ENCODE assay signal across 31 cellular contexts in genomic region chr6:113539202-113539601, GRCh38.
DNase-seq lines count a peak whose midpoint lies in the region; ATAC-seq, FAIRE-seq and TF ChIP-seq lines count a peak whose summit lies in the region.
"Had no signal": no experiment of that assay in that cellular context is flagged by ENCODE, and none has a peak within 500 bp of the region (broad histone marks: within the 10 kb centered on the region; RNA-seq: fewer than 3 reads in every experiment).

No MANE protein-coding gene starts in this region.

- H3K56ac ChIP-seq in H9 (ENCODE audit: insufficient read length, low read depth, low read length), result no peak overlapping the region

- FAIRE-seq in astrocyte (lab: Jason Lieb, UNC), result peak; percentile 55
- FAIRE-seq: bronchial epithelial cell had no signal

- H3K4me3 Mint-ChIP-seq in H9 (no peak overlapping the region), astrocyte (ENCODE audit: unreplicated experiment) (no peak overlapping the region)
- H3K4me3 Mint-ChIP-seq: activated CD4-positive, alpha-beta T cell treated with anti-CD3 and anti-CD28 coated beads, Interleukin-2, amount 10 ng/mL, durations not matched to agents 24 days and 14 days; activated naive CD8-positive, alpha-beta T cell treated with anti-CD3 and anti-CD28 coated beads, Interleukin-2, amount 50 U/mL, for 24 hours; activated T-cell treated with anti-CD3 and anti-CD28 coated beads, Interleukin-2, amount 50 U/mL, for 24 hours; stimulated activated naive B cell treated with anti-CD40 and anti-IgM and Interleukin-4, amounts not matched to agents 10 μg/mL and 1 μg/mL and 100 μg/mL, for 72 hours had no signal

- intact Hi-C loops in breast epithelium (cut with DNase I; ENCODE audit: low total_unique reads), result no loop called here

- no peak overlapping the region for H3K4me3 ChIP-seq in astrocyte (ENCODE audit: insufficient read depth, low read depth, low read length)
- peak overlapping the region; percentile 11 for H3K4me3 ChIP-seq in osteoblast (ENCODE audit: insufficient read depth, low read length)
- no peak overlapping the region for H3K4me3 ChIP-seq in breast epithelium
- H3K4me3 ChIP-seq: esophagus muscularis mucosa, gastrocnemius medialis, PC-9, prostate gland, suprapubic skin had no signal

- H3K4me1 ChIP-seq in H9 (ENCODE audit: insufficient read depth, low read length) (no peaks in the 10 kb centered on the region), astrocyte (ENCODE audit: insufficient read depth, low read length) (peaks cover 9% of the 10 kb centered on the region), osteoblast (ENCODE audit: insufficient read depth, low read length) (peaks cover 24% of the 10 kb centered on the region), breast epithelium (no peaks in the 10 kb centered on the region)
- H3K4me1 ChIP-seq: esophagus muscularis mucosa, gastrocnemius medialis, prostate gland, suprapubic skin had no signal

- TF ChIP-seq CTCF in H9 (conservative IDR thresholded peaks at IDR 0.05) (no peak), astrocyte (IDR thresholded peaks at IDR 0.05; ENCODE audit: insufficient read depth, low read depth, low read length) (no peak), osteoblast (IDR thresholded peaks at IDR 0.05; ENCODE audit: extremely low read depth, low read depth, low read length) (no peak), breast epithelium (IDR thresholded peaks at IDR 0.05) (no peak)

- H2AK5ac ChIP-seq in H9 (ENCODE audit: insufficient read length, low read length), result no peak overlapping the region

- H2AFZ ChIP-seq in H9 (ENCODE audit: low read length) (no peak overlapping the region), astrocyte (ENCODE audit: low read depth, low read length) (peak overlapping the region; percentile 31), osteoblast (ENCODE audit: low read length) (peak overlapping the region; percentile 80)
- H2AFZ ChIP-seq: PC-9 had no signal

- H2BK5ac ChIP-seq in H9 (ENCODE audit: insufficient read length, low read length), result no peak overlapping the region

- H3K23ac ChIP-seq in H9 (ENCODE audit: insufficient read length, low read depth, low read length), result no peak overlapping the region

- no peak overlapping the region for H3K9ac ChIP-seq in H9 (ENCODE audit: extremely low read depth, insufficient read length, low read length)
- no peak overlapping the region for H3K9ac ChIP-seq in astrocyte (ENCODE audit: low read length)

- H3K36me3 ChIP-seq in astrocyte (ENCODE audit: insufficient read depth, low read length), result no peaks in the 10 kb centered on the region
- H3K36me3 ChIP-seq in osteoblast (ENCODE audit: insufficient read depth, low read length), result no peaks in the 10 kb centered on the region
- H3K36me3 ChIP-seq in breast epithelium, result no peaks in the 10 kb centered on the region
- H3K36me3 ChIP-seq: esophagus muscularis mucosa, gastrocnemius medialis, prostate gland, suprapubic skin had no signal

- H3K4me2 ChIP-seq in H9 (ENCODE audit: insufficient read depth, insufficient read length, low read length) (no peak overlapping the region), astrocyte (ENCODE audit: low read length) (peak overlapping the region; percentile 55), osteoblast (ENCODE audit: insufficient read depth, low read length) (peak overlapping the region; percentile 59)
- H3K4me2 ChIP-seq: PC-9 had no signal

- no peaks in the 10 kb centered on the region for H3K23me2 ChIP-seq in H9 (ENCODE audit: insufficient read length, low read depth, low read length, poor library complexity, severe bottlenecking)

- no peaks in the 10 kb centered on the region for H3K79me1 ChIP-seq in H9 (ENCODE audit: insufficient read depth, low read depth, low read length, poor library complexity, severe bottlenecking)

- no peaks in the 10 kb centered on the region for H3K9me3 ChIP-seq in H9 (ENCODE audit: control insufficient read depth, low read depth, low read length)
- no peaks in the 10 kb centered on the region for H3K9me3 ChIP-seq in astrocyte (ENCODE audit: insufficient read depth, low read depth, low read length)
- H3K9me3 ChIP-seq in osteoblast (ENCODE audit: low read depth, low read length), result no peaks in the 10 kb centered on the region
- no peaks in the 10 kb centered on the region for H3K9me3 ChIP-seq in breast epithelium
- H3K9me3 ChIP-seq: Caco-2, esophagus muscularis mucosa, gastrocnemius medialis, prostate gland, suprapubic skin had no signal

- H3K14ac ChIP-seq in H9 (ENCODE audit: insufficient read depth, low read length), result no peak overlapping the region

- no peak for TF ChIP-seq POLR2A in breast epithelium (IDR thresholded peaks at IDR 0.05)

- no peak overlapping the region for H3K18ac ChIP-seq in H9 (ENCODE audit: insufficient read length, low read depth, low read length)

- no peak overlapping the region for H3K4ac ChIP-seq in H9 (ENCODE audit: low read depth, low read length)

- no peak overlapping the region for H2BK120ac ChIP-seq in H9 (ENCODE audit: low read depth, low read length, poor library complexity, severe bottlenecking)

- no peak overlapping the region for H2BK15ac ChIP-seq in H9 (ENCODE audit: low read depth, low read length)

- H3K27ac ChIP-seq in H9 (ENCODE audit: insufficient read length, low read depth, low read length) (no peak overlapping the region), astrocyte (ENCODE audit: low read depth, low read length) (peak overlapping the region; percentile 15), osteoblast (ENCODE audit: low read depth, low read length) (peak overlapping the region; percentile 57), breast epithelium (no peak overlapping the region)
- H3K27ac ChIP-seq: C4-2B, esophagus muscularis mucosa, gastrocnemius medialis, PC-9, prostate gland, suprapubic skin, VCaP had no signal

- H3K79me2 ChIP-seq in H9 (ENCODE audit: insufficient read depth, low read length) (no peaks in the 10 kb centered on the region), astrocyte (ENCODE audit: insufficient read depth, low read length) (no peaks in the 10 kb centered on the region), osteoblast (ENCODE audit: insufficient read depth, low read length) (no peaks in the 10 kb centered on the region)

- no peak overlapping the region for H4K8ac ChIP-seq in H9 (replicated peaks; ENCODE audit: insufficient read length, low read depth, low read length)

- DNase-seq in H9, result no peak
- DNase-seq in astrocyte (ENCODE audit: low read depth), result peak; percentile 26
- peak; percentile 45 for DNase-seq in iris pigment epithelial cell (ENCODE audit: low read depth)
- DNase-seq in osteoblast (ENCODE audit: insufficient read length, low spot score, missing footprints), result peak; percentile 19
- no peak for DNase-seq in hippocampal formation (lab: John Stamatoyannopoulos, UW)
- DNase-seq in breast epithelium (ENCODE audit: low spot score in 2 of 2), result no peak
- no peak for DNase-seq in activated CD4-positive, alpha-beta T cell treated with anti-CD3 and anti-CD28 coated beads for 48 hours
- DNase-seq: activated CD4-positive, alpha-beta T cell treated with anti-CD3 and anti-CD28 coated beads, Interleukin-2, amount 10 ng/mL, durations not matched to agents 24 days and 14 days; activated naive CD8-positive, alpha-beta T cell treated with anti-CD3 and anti-CD28 coated beads, Interleukin-2, amount 50 U/mL, for 24 hours; activated T-cell treated with anti-CD3 and anti-CD28 coated beads, Interleukin-2, amount 50 U/mL, for 24 hours; Caco-2; cortex of kidney; gastrocnemius medialis; islet precursor cell; NCI-H1092 treated with DMSO at 0.1 percent for 48 hours; NCI-H187 treated with DMSO at 0.1 percent for 48 hours; NCI-H2171 treated with DMSO at 0.1 percent for 48 hours; NCI-H510A treated with DMSO at 0.1 percent for 48 hours; stimulated activated CD4-positive, alpha-beta T cell treated with anti-CD3 and anti-CD28 coated beads, Interleukin-15, amount 100 ng/mL, for 24 hours; stimulated activated naive B cell treated with anti-CD40 and anti-IgM and Interleukin-4, amounts not matched to agents 10 μg/mL and 1 μg/mL and 100 μg/mL, for 72 hours; T-helper 9 cell had no signal

- H3K27me3 ChIP-seq in H9 (ENCODE audit: insufficient read depth, low read length), result no peaks in the 10 kb centered on the region
- H3K27me3 ChIP-seq in astrocyte (ENCODE audit: insufficient read depth, low read length), result no peaks in the 10 kb centered on the region
- no peaks in the 10 kb centered on the region for H3K27me3 ChIP-seq in osteoblast (ENCODE audit: insufficient read depth, low read length)
- H3K27me3 ChIP-seq in breast epithelium, result no peaks in the 10 kb centered on the region
- H3K27me3 ChIP-seq: esophagus muscularis mucosa, gastrocnemius medialis, suprapubic skin had no signal

- WGBS in H9 (ENCODE audit: extremely low coverage, insufficient read length, low lambda C conversion rate), result no CpG with 5 or more reads among the region's 2 CpGs

- H2BK20ac ChIP-seq in H9 (ENCODE audit: low read depth, low read length, poor library complexity, severe bottlenecking), result no peak overlapping the region

- H4K20me1 ChIP-seq in H9 (ENCODE audit: control insufficient read depth, insufficient read depth, insufficient read length) (no peaks in the 10 kb centered on the region), astrocyte (ENCODE audit: insufficient read depth, low read length) (no peaks in the 10 kb centered on the region), osteoblast (ENCODE audit: insufficient read depth, low read length) (no peaks in the 10 kb centered on the region)

- no peak for ATAC-seq in esophagus mucosa
- ATAC-seq: activated naive CD8-positive, alpha-beta T cell treated with anti-CD3 and anti-CD28 coated beads, Interleukin-2, amount 50 U/mL, for 24 hours; gastrocnemius medialis; Right ventricle myocardium inferior; sciatic nerve; stimulated activated naive B cell treated with anti-CD40 and anti-IgM and Interleukin-4, amounts not matched to agents 10 μg/mL and 1 μg/mL and 100 μg/mL, for 72 hours had no signal

- H2BK12ac ChIP-seq in H9 (ENCODE audit: insufficient read length, low read depth, low read length), result no peak overlapping the region

- no peak overlapping the region for H3T11ph ChIP-seq in H9 (ENCODE audit: low read length)

- no peak overlapping the region for H4K91ac ChIP-seq in H9 (ENCODE audit: insufficient read length, low read depth, low read length)

- no peak overlapping the region for H4K5ac ChIP-seq in H9 (ENCODE audit: insufficient read length, low read depth, low read length)

- no peaks in the 10 kb centered on the region for H3K27me3 Mint-ChIP-seq in H9 (ENCODE audit: low read depth)
- H3K27me3 Mint-ChIP-seq in astrocyte (ENCODE audit: low read depth, unreplicated experiment), result no peaks in the 10 kb centered on the region
- H3K27me3 Mint-ChIP-seq: activated CD4-positive, alpha-beta T cell treated with anti-CD3 and anti-CD28 coated beads, Interleukin-2, amount 10 ng/mL, durations not matched to agents 24 days and 14 days; activated naive CD8-positive, alpha-beta T cell treated with anti-CD3 and anti-CD28 coated beads, Interleukin-2, amount 50 U/mL, for 24 hours; activated T-cell treated with anti-CD3 and anti-CD28 coated beads, Interleukin-2, amount 50 U/mL, for 24 hours; stimulated activated naive B cell treated with anti-CD40 and anti-IgM and Interleukin-4, amounts not matched to agents 10 μg/mL and 1 μg/mL and 100 μg/mL, for 72 hours had no signal

- H3K36me3 Mint-ChIP-seq in H9 (ENCODE audit: insufficient read depth in 1 of 3, low read depth in 3 of 3) (no peaks in the 10 kb centered on the region), astrocyte (ENCODE audit: low read depth, unreplicated experiment) (no peaks in the 10 kb centered on the region)
- H3K36me3 Mint-ChIP-seq: stimulated activated naive B cell treated with anti-CD40 and anti-IgM and Interleukin-4, amounts not matched to agents 10 μg/mL and 1 μg/mL and 100 μg/mL, for 72 hours had no signal

- H3K4me1 Mint-ChIP-seq in H9, result peaks cover 10 to 18% of the 10 kb centered on the region in 2 experiments
- H3K4me1 Mint-ChIP-seq in astrocyte (ENCODE audit: low read depth, unreplicated experiment), result peaks cover 12% of the 10 kb centered on the region
- H3K4me1 Mint-ChIP-seq: activated CD4-positive, alpha-beta T cell treated with anti-CD3 and anti-CD28 coated beads, Interleukin-2, amount 10 ng/mL, durations not matched to agents 24 days and 14 days; activated naive CD8-positive, alpha-beta T cell treated with anti-CD3 and anti-CD28 coated beads, Interleukin-2, amount 50 U/mL, for 24 hours; stimulated activated naive B cell treated with anti-CD40 and anti-IgM and Interleukin-4, amounts not matched to agents 10 μg/mL and 1 μg/mL and 100 μg/mL, for 72 hours had no signal

- peak overlapping the region in 2 of 3 experiments; percentile 19 to 56; a peak in 3 of 7 replicates for H3K27ac Mint-ChIP-seq in H9
- H3K27ac Mint-ChIP-seq in astrocyte (ENCODE audit: unreplicated experiment), result peak overlapping the region; percentile 5
- H3K27ac Mint-ChIP-seq: activated CD4-positive, alpha-beta T cell treated with anti-CD3 and anti-CD28 coated beads, Interleukin-2, amount 10 ng/mL, durations not matched to agents 24 days and 14 days; activated naive CD8-positive, alpha-beta T cell treated with anti-CD3 and anti-CD28 coated beads, Interleukin-2, amount 50 U/mL, for 24 hours; activated T-cell treated with anti-CD3 and anti-CD28 coated beads, Interleukin-2, amount 50 U/mL, for 24 hours; stimulated activated naive B cell treated with anti-CD40 and anti-IgM and Interleukin-4, amounts not matched to agents 10 μg/mL and 1 μg/mL and 100 μg/mL, for 72 hours had no signal

- H3K9me3 Mint-ChIP-seq in H9 (no peaks in the 10 kb centered on the region), astrocyte (ENCODE audit: unreplicated experiment) (no peaks in the 10 kb centered on the region)
- H3K9me3 Mint-ChIP-seq: activated CD4-positive, alpha-beta T cell treated with anti-CD3 and anti-CD28 coated beads, Interleukin-2, amount 10 ng/mL, durations not matched to agents 24 days and 14 days; activated naive CD8-positive, alpha-beta T cell treated with anti-CD3 and anti-CD28 coated beads, Interleukin-2, amount 50 U/mL, for 24 hours; activated T-cell treated with anti-CD3 and anti-CD28 coated beads, Interleukin-2, amount 50 U/mL, for 24 hours; stimulated activated naive B cell treated with anti-CD40 and anti-IgM and Interleukin-4, amounts not matched to agents 10 μg/mL and 1 μg/mL and 100 μg/mL, for 72 hours had no signal

Comparison
In these comparisons a context has a peak if more than half of its experiments do, and no peak if none do; other contexts are left out.
1. DNase-seq: peak in astrocyte (single experiment), iris pigment epithelial cell (single experiment) and osteoblast (single experiment); none in H9 (single experiment), hippocampal formation (0 of 2), breast epithelium (0 of 2) and activated CD4-positive, alpha-beta T cell treated with anti-CD3 and anti-CD28 coated beads for 48 hours (single experiment).
2. H3K27ac ChIP-seq: peak in astrocyte (single experiment) and osteoblast (single experiment); none in H9 (single experiment) and breast epithelium (0 of 2).